Comparison of ENCODE assay signal across 17 cellular contexts in genomic region chr2:10490806-10491291, GRCh38. TPM values are rescaled to one million over a fixed set of nuclear protein-coding genes. Genes with fewer than 3 reads are reported as not detected.
DNase-seq lines count a peak whose midpoint lies in the region; ATAC-seq and TF ChIP-seq lines count a peak whose summit lies in the region.
"Had no signal": no experiment of that assay in that cellular context is flagged by ENCODE, and none has a peak within 500 bp of the region (broad histone marks: within the 10 kb centered on the region; RNA-seq: fewer than 3 reads in every experiment).

No MANE protein-coding gene starts in this region.

- no peaks in the 10 kb centered on the region for H3K9me3 ChIP-seq in prostate gland
- H3K9me3 ChIP-seq: upper lobe of left lung had no signal

- DNase-seq in SIG-M5 treated with dmso at 0.1 percent for 504 hours (lab: John Stamatoyannopoulos, UW; ENCODE audit: unreplicated experiment) = peak; percentile 17
- DNase-seq in SIG-M5 (lab: John Stamatoyannopoulos, UW) = no peak
- DNase-seq in T-cell = peak in 1 of 34 experiments; percentile 3
- peak; percentile 19 for DNase-seq in left lobe of liver (ENCODE audit: low spot score)
- peak; percentile 5 for DNase-seq in stimulated activated CD8-positive, alpha-beta memory T cell treated with anti-CD3 and anti-CD28 coated beads, Interleukin-4, amount 100 ng/mL, for 48 hours
- no peak for DNase-seq in RKO (ENCODE audit: low spot score)
- no peak for DNase-seq in prostate gland (ENCODE audit: low spot score)
- no peak for DNase-seq in SHP77 treated with DMSO at 0.1 percent for 48 hours (lab: John Stamatoyannopoulos, UW)
- DNase-seq: 8988T, activated gamma-delta T cell, amygdala, DMS79 treated with DMSO at 0.1 percent for 48 hours, H9, NCI-H1417 treated with DMSO at 0.1 percent for 48 hours had no signal

- WGBS in prostate gland = 74% methylated on average over 8 of the region's 8 CpGs

- no peak overlapping the region for H3K4me3 Mint-ChIP-seq in T-cell
- H3K4me3 Mint-ChIP-seq: H9 had no signal

- ATAC-seq in T-cell (replicated peaks in 1 of 4) (no peak), left lobe of liver (peak; percentile 26)

- peaks cover 0 to 4% (median 0%) of the 10 kb centered on the region in 3 donors for H3K9me3 Mint-ChIP-seq in T-cell

- no peaks in the 10 kb centered on the region for H3K4me1 ChIP-seq in prostate gland (replicated peaks)

- no peaks in the 10 kb centered on the region for H3K27me3 ChIP-seq in prostate gland (replicated peaks; ENCODE audit: insufficient read depth)
- H3K27me3 ChIP-seq: BLaER1 treated with 17β-estradiol and CSF1 and Interleukin-3, amounts not matched to agents 10 nM and 100 nM; upper lobe of left lung had no signal

- H3K27ac ChIP-seq in prostate gland = no peak overlapping the region
- H3K27ac ChIP-seq: skin epidermis, upper lobe of left lung had no signal

- no peaks in the 10 kb centered on the region for H3K36me3 Mint-ChIP-seq in T-cell

- POLR2A ChIA-PET in T-cell (lab: Charles Lee) = no interaction called here

- peak overlapping the region; percentile 5 to 47 for H3K27ac Mint-ChIP-seq in T-cell
- H3K27ac Mint-ChIP-seq: H9 had no signal

- no peaks in the 10 kb centered on the region for H3K36me3 ChIP-seq in prostate gland
- H3K36me3 ChIP-seq: BLaER1 treated with 17β-estradiol and CSF1 and Interleukin-3, amounts not matched to agents 10 nM and 100 nM; upper lobe of left lung had no signal

- H3K27me3 Mint-ChIP-seq in T-cell = peaks cover 6 to 8% of the 10 kb centered on the region in 2 donors

- CTCF ChIA-PET in T-cell (lab: Charles Lee) = interaction anchor here in 1 of 2 donors (0.5 to 0.6 kb wide), 2 partner anchors 32 to 48 kb away, joined by 4 read pairs; no protein-coding TSS in a partner anchor

- intact Hi-C loops in prostate gland (cut with DNase I) = no loop called here

- TF ChIP-seq CTCF in prostate gland (IDR thresholded peaks at IDR 0.05) = no peak

- H3K4me1 Mint-ChIP-seq in T-cell = peaks cover 11 to 22% (median 17%) of the 10 kb centered on the region in 3 donors

- no peak overlapping the region for H3K4me3 ChIP-seq in prostate gland
- H3K4me3 ChIP-seq: BLaER1 treated with 17β-estradiol and CSF1 and Interleukin-3, amounts not matched to agents 10 nM and 100 nM; skin epidermis; upper lobe of left lung had no signal

- TF ChIP-seq POLR2A in prostate gland (IDR thresholded peaks at IDR 0.05) = no peak

RNA-seq across cellular contexts. Expression of gene ODC1, which starts 42.7 kb away (rescaled TPM):
- total RNA-seq in T-cell = 100 to 1,000 TPM in 1 of 5 donors, 10 to 100 TPM in 4; 40.6 to 102 (median 53.3) TPM
- total RNA-seq in left lobe of liver = 16.2 TPM
- 100 to 1,000 TPM; 147 to 261 TPM for total RNA-seq in prostate gland

Comparison
In these comparisons a context has a peak if more than half of its experiments do, and no peak if none do; other contexts are left out.
1. DNase-seq: peak in SIG-M5 treated with dmso at 0.1 percent for 504 hours (single experiment), left lobe of liver (single experiment) and stimulated activated CD8-positive, alpha-beta memory T cell treated with anti-CD3 and anti-CD28 coated beads, Interleukin-4, amount 100 ng/mL, for 48 hours (single experiment); none in SIG-M5 (single experiment), RKO (single experiment), prostate gland (single experiment) and SHP77 treated with DMSO at 0.1 percent for 48 hours (single experiment).